22 cellular contexts compared by ENCODE assay signal in the genomic region with DNA sequence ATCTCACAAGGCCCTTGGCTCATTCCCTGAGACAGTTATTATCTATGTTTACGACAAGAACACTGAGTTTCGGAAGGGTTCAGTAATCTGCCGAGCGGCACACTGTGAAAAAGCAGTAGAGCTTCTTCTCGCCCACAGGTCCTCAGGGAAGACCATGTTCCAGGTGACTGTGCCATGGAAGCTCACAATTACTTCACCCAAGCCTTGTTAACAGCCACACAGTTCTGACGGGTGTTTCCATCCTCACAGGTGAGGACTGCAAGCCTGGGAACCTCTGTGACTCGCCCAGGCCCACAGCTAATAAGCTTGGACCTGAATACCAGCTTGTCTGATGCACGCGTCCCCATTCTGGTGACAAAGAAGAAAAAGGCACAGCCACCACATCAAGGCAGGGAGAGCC. TPM values are rescaled to one million over a fixed set of nuclear protein-coding genes. Genes with fewer than 3 reads are reported as not detected.
DNase-seq lines count a peak whose midpoint lies in the region; ATAC-seq, FAIRE-seq and TF ChIP-seq lines count a peak whose summit lies in the region.
"Had no signal": no experiment of that assay in that cellular context is flagged by ENCODE, and none has a peak within 500 bp of the region (broad histone marks: within the 10 kb centered on the region; RNA-seq: fewer than 3 reads in every experiment).

No MANE protein-coding gene starts in this region.

- no peaks in the 10 kb centered on the region for H3K27me3 Mint-ChIP-seq in H9 (ENCODE audit: low read depth)
- H3K27me3 Mint-ChIP-seq in immature natural killer cell (ENCODE audit: low read depth in 3 of 3) = peaks cover 0 to 3% (median 0%) of the 10 kb centered on the region in 3 donors
- H3K27me3 Mint-ChIP-seq: B cell; CD4-positive, CD25-positive, alpha-beta regulatory T cell had no signal

- H4K12ac ChIP-seq in trophoblast cell (ENCODE audit: low read depth, low read length) = no peak overlapping the region

- no peak overlapping the region for H3K18ac ChIP-seq in H9 (ENCODE audit: insufficient read length, low read depth, low read length)
- H3K18ac ChIP-seq in trophoblast cell (ENCODE audit: low read length) = peak overlapping the region; percentile 30

- H3K4me3 ChIP-seq in trophoblast cell (ENCODE audit: low read depth, low read length) (no peak overlapping the region), ascending aorta (no peak overlapping the region)
- H3K4me3 ChIP-seq: BLaER1, GM12878, GM23338 had no signal

- intact Hi-C loops in ascending aorta (cut with DNase I) = no loop called here

- H3K36me3 ChIP-seq in trophoblast cell (ENCODE audit: control insufficient read depth in 1 of 2, insufficient read depth in 2 of 2, low read length in 2 of 2) (peaks cover 13 to 20% of the 10 kb centered on the region in 2 experiments), ascending aorta (peaks cover 22 to 52% of the 10 kb centered on the region in 2 donors)

- H3T11ph ChIP-seq in H9 (ENCODE audit: low read length) = no peak overlapping the region

- H3K4ac ChIP-seq in H9 (ENCODE audit: low read depth, low read length) (no peak overlapping the region), trophoblast cell (ENCODE audit: low read depth, low read length) (peak overlapping the region; percentile 70)

- H2AFZ ChIP-seq in H9 (ENCODE audit: low read length) = no peak overlapping the region
- no peak overlapping the region for H2AFZ ChIP-seq in trophoblast cell (ENCODE audit: insufficient read depth, low read length, poor library complexity)
- H2AFZ ChIP-seq: GM23338 had no signal

- TF ChIP-seq CTCF in H9 (conservative IDR thresholded peaks at IDR 0.05) (no peak), ascending aorta (IDR thresholded peaks at IDR 0.05) (no peak)

- H3K9ac ChIP-seq in H9 (ENCODE audit: extremely low read depth, insufficient read length, low read length) (no peak overlapping the region), trophoblast cell (ENCODE audit: low read length) (no peak overlapping the region)
- H3K9ac ChIP-seq: BLaER1 had no signal

- no peak overlapping the region for H2BK15ac ChIP-seq in H9 (ENCODE audit: low read depth, low read length)

- H3K9me3 Mint-ChIP-seq in H9 = no peaks in the 10 kb centered on the region
- no peaks in the 10 kb centered on the region for H3K9me3 Mint-ChIP-seq in immature natural killer cell
- H3K9me3 Mint-ChIP-seq: CD4-positive, CD25-positive, alpha-beta regulatory T cell; CD8-positive, alpha-beta T cell; GM23338 had no signal

- no peak overlapping the region for H3K23ac ChIP-seq in H9 (ENCODE audit: insufficient read length, low read depth, low read length)
- no peak overlapping the region for H3K23ac ChIP-seq in trophoblast cell (ENCODE audit: low read length)

- H4K91ac ChIP-seq in H9 (ENCODE audit: insufficient read length, low read depth, low read length) (no peak overlapping the region), trophoblast cell (ENCODE audit: low read depth, low read length) (no peak overlapping the region)

- peak overlapping the region; percentile 46 to 68 (median 53); a peak in 3 of 7 replicates for H3K27ac Mint-ChIP-seq in H9
- H3K27ac Mint-ChIP-seq in immature natural killer cell = peak overlapping the region in 5 of 6 donors; percentile 44 to 87 (median 70)
- H3K27ac Mint-ChIP-seq: B cell; CD4-positive, CD25-positive, alpha-beta regulatory T cell; CD8-positive, alpha-beta T cell had no signal

- no peak overlapping the region for H2BK20ac ChIP-seq in H9 (ENCODE audit: low read depth, low read length, poor library complexity, severe bottlenecking)

- H3K4me1 ChIP-seq in H9 (ENCODE audit: insufficient read depth, low read length) (peaks cover 8% of the 10 kb centered on the region; the same call in 1 of the 2 replicates), trophoblast cell (ENCODE audit: control insufficient read depth in 1 of 2, insufficient read depth in 2 of 2, low read length in 2 of 2) (peaks cover 9 to 27% of the 10 kb centered on the region in 2 experiments), ascending aorta (no peaks in the 10 kb centered on the region)

- H3K27me3 ChIP-seq in H9 (ENCODE audit: insufficient read depth, low read length) = no peaks in the 10 kb centered on the region
- no peaks in the 10 kb centered on the region for H3K27me3 ChIP-seq in trophoblast cell (ENCODE audit: insufficient read depth, low read length)
- H3K27me3 ChIP-seq in ascending aorta = no peaks in the 10 kb centered on the region
- H3K27me3 ChIP-seq: BLaER1 had no signal

- ATAC-seq in GM18502 (IDR thresholded peaks at IDR 0.05; ENCODE audit: poor library complexity, unreplicated experiment) = no peak
- ATAC-seq: CD8-positive, alpha-beta T cell; GM12878; GM23338 had no signal

- H2BK120ac ChIP-seq in H9 (ENCODE audit: low read depth, low read length, poor library complexity, severe bottlenecking) = no peak overlapping the region
- no peak overlapping the region for H2BK120ac ChIP-seq in trophoblast cell (ENCODE audit: insufficient read depth, low read length, poor library complexity)

- no peak overlapping the region for H2BK12ac ChIP-seq in H9 (ENCODE audit: insufficient read length, low read depth, low read length)
- no peak overlapping the region for H2BK12ac ChIP-seq in trophoblast cell (ENCODE audit: low read length)

- H2AK5ac ChIP-seq in H9 (ENCODE audit: insufficient read length, low read length) = no peak overlapping the region
- H2AK5ac ChIP-seq in trophoblast cell (ENCODE audit: low read length) = no peak overlapping the region

- H3K56ac ChIP-seq in H9 (ENCODE audit: insufficient read length, low read depth, low read length) = no peak overlapping the region

- peaks cover 5 to 28% (median 22%) of the 10 kb centered on the region in 3 experiments; a peak in 4 of 7 replicates for H3K36me3 Mint-ChIP-seq in H9 (ENCODE audit: insufficient read depth in 1 of 3, low read depth in 3 of 3)
- peaks cover 18 to 33% (median 25%) of the 10 kb centered on the region in 3 donors for H3K36me3 Mint-ChIP-seq in immature natural killer cell

- H3K79me1 ChIP-seq in H9 (ENCODE audit: insufficient read depth, low read depth, low read length, poor library complexity, severe bottlenecking) (peaks cover 5% of the 10 kb centered on the region), trophoblast cell (ENCODE audit: low read length) (no peaks in the 10 kb centered on the region)

- WGBS in H9 (ENCODE audit: extremely low coverage, insufficient read length, low lambda C conversion rate) = no CpG with 5 or more reads among the region's 9 CpGs
- no CpG with 5 or more reads among the region's 9 CpGs for WGBS in trophoblast cell (ENCODE audit: extremely low coverage, insufficient coverage, insufficient read length)

- peaks cover 20% of the 10 kb centered on the region; the same call in 1 of the 2 replicates for H3K79me2 ChIP-seq in H9 (ENCODE audit: insufficient read depth, low read length)
- H3K79me2 ChIP-seq in trophoblast cell (ENCODE audit: control insufficient read depth, insufficient read depth, low read length, poor library complexity) = peaks cover 4% of the 10 kb centered on the region

- no peak overlapping the region for H2BK5ac ChIP-seq in H9 (ENCODE audit: insufficient read length, low read length)
- no peak overlapping the region for H2BK5ac ChIP-seq in trophoblast cell (ENCODE audit: low read depth, low read length, poor library complexity)

- no peaks in the 10 kb centered on the region for H3K23me2 ChIP-seq in H9 (ENCODE audit: insufficient read length, low read depth, low read length, poor library complexity, severe bottlenecking)

- peak; percentile 13 for FAIRE-seq in GM12891 (lab: Jason Lieb, UNC)
- FAIRE-seq: GM12878, H54 had no signal

- no peak overlapping the region for H3K14ac ChIP-seq in H9 (ENCODE audit: insufficient read depth, low read length)
- H3K14ac ChIP-seq in trophoblast cell (ENCODE audit: low read length) = no peak overlapping the region

- H3K4me3 Mint-ChIP-seq in H9 (no peak overlapping the region), immature natural killer cell (no peak overlapping the region)
- H3K4me3 Mint-ChIP-seq: B cell; CD4-positive, CD25-positive, alpha-beta regulatory T cell; CD8-positive, alpha-beta T cell; GM23338 had no signal

- TF ChIP-seq POLR2A in GM12891 (IDR thresholded peaks at IDR 0.05; ENCODE audit: low read depth, low read length) = no peak

- H3K27ac ChIP-seq in H9 (ENCODE audit: insufficient read length, low read depth, low read length) (no peak overlapping the region), trophoblast cell (ENCODE audit: low read depth, low read length) (no peak overlapping the region), ascending aorta (no peak overlapping the region)
- H3K27ac ChIP-seq: BLaER1, C4-2B had no signal

- DNase-seq in GM12891 (ENCODE audit: insufficient read length, low spot score) (no peak), H9 (no peak), immature natural killer cell (no peak), trophoblast cell (no peak), H4 (ENCODE audit: low spot score) (no peak), midbrain (lab: John Stamatoyannopoulos, UW) (no peak), ascending aorta (ENCODE audit: low spot score in 2 of 2) (no peak)
- DNase-seq: Caco-2; CD4-positive, CD25-positive, alpha-beta regulatory T cell; CD8-positive, alpha-beta T cell; DMS 273 treated with DMSO at 0.1 percent for 48 hours; DMS79; EL; GDM1; HCEC 1CT had no signal

- H3K4me1 Mint-ChIP-seq in H9 (peaks cover 53 to 58% of the 10 kb centered on the region in 2 experiments), immature natural killer cell (peaks cover 95 to 100% of the 10 kb centered on the region in 2 donors)

- H3K4me2 ChIP-seq in H9 (ENCODE audit: insufficient read depth, insufficient read length, low read length) = no peak overlapping the region
- H3K4me2 ChIP-seq in trophoblast cell (ENCODE audit: low read length) = no peak overlapping the region
- H3K4me2 ChIP-seq: BLaER1, GM23338 had no signal

- H4K5ac ChIP-seq in H9 (ENCODE audit: insufficient read length, low read depth, low read length) = no peak overlapping the region

- H4K8ac ChIP-seq in H9 (replicated peaks; ENCODE audit: insufficient read length, low read depth, low read length) (no peak overlapping the region), trophoblast cell (ENCODE audit: low read depth, low read length) (no peak overlapping the region)

- no peaks in the 10 kb centered on the region for H3K9me3 ChIP-seq in H9 (ENCODE audit: control insufficient read depth, low read depth, low read length)
- H3K9me3 ChIP-seq in trophoblast cell (ENCODE audit: insufficient read depth, low read depth, low read length) = peaks cover 2% of the 10 kb centered on the region
- H3K9me3 ChIP-seq in ascending aorta = no peaks in the 10 kb centered on the region
- H3K9me3 ChIP-seq: BLaER1, Caco-2 had no signal

- no peaks in the 10 kb centered on the region for H4K20me1 ChIP-seq in H9 (ENCODE audit: control insufficient read depth, insufficient read depth, insufficient read length)

RNA-seq across cellular contexts. Expression of a gene that starts 15.4 kb away (rescaled TPM):
- polyA plus RNA-seq in GM12891 (2012; ENCODE audit: low read depth, missing spikeins) = 19.0 TPM
- total RNA-seq in H9 (2021) (53.7 and 56.7 TPM in 2 replicates), ascending aorta (26.4 TPM)
- polyA plus RNA-seq in immature natural killer cell = 100 to 1,000 TPM in 1 of 3 donors, 10 to 100 TPM in 2; 60.8 to 112 (median 66.5) TPM
- 81.6 and 81.8 TPM in 2 replicates for polyA plus RNA-seq in trophoblast cell (2013)
- 34.2 and 35.8 TPM in 2 replicates for total RNA-seq in H4 (2014; rRNA removed; shearing (Covaris generic))

RNA-seq across cellular contexts. Expression of a gene that starts 15.9 kb away (rescaled TPM):
- 54.3 TPM for polyA plus RNA-seq in GM12891 (2012; ENCODE audit: low read depth, missing spikeins)
- total RNA-seq in H9 (2021) (76.9 and 80.1 TPM in 2 replicates), ascending aorta (21.9 TPM)
- polyA plus RNA-seq in immature natural killer cell = 10 to 100 TPM in 2 of 3 donors, 1 to 10 TPM in 1; 5.8 to 32.9 (median 13.2) TPM
- 105 TPM in 2 replicates for polyA plus RNA-seq in trophoblast cell (2013)
- total RNA-seq in H4 (2014; rRNA removed; shearing (Covaris generic)) = 9.1 and 15.9 TPM in 2 replicates
